ENCODE assay signal across 18 cellular contexts in the genomic region with DNA sequence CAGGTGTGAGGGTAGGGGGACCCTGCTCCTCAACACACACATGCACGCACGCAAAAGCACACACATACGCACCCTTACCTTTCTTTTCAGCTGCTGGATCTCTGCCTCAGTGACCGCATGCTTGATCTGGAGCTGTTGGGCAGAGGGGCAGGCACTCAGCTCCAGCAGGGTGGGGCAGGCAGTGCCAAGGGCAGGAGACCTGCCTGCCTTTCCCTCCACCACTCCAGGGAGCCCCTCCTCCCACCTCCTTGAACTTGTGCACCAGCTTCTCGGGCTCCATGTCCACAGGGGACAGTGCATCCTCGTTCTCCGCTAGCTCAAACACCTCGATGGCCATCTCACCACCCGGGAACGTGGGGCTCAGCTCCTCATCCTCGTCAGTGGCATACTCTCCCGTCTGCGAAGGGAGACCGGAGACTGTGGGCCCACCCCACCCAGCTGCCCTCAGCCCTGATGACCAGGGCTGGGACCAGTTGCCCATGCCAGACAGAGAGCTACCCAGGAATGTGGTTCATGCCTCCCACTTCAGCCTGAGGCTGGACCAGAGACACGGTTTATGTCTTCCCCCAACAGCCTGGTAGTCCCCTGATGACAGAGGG. TPM values are rescaled to one million over a fixed set of nuclear protein-coding genes. Genes with fewer than 3 reads are reported as not detected.
DNase-seq lines count a peak whose midpoint lies in the region; ATAC-seq, FAIRE-seq and TF ChIP-seq lines count a peak whose summit lies in the region.
"Had no signal": no experiment of that assay in that cellular context is flagged by ENCODE, and none has a peak within 500 bp of the region (broad histone marks: within the 10 kb centered on the region; RNA-seq: fewer than 3 reads in every experiment).

No MANE protein-coding gene starts in this region.

- peaks cover 67% of the 10 kb centered on the region for H3K4me1 Mint-ChIP-seq in stimulated activated effector memory CD8-positive, alpha-beta T cell treated with anti-CD3 and anti-CD28 coated beads, Interleukin-12 subunit alpha, Interleukin-12 subunit beta, amount 100 ng/mL, for 72 hours

- H3K9me3 ChIP-seq in OCI-LY3 (ENCODE audit: insufficient read depth, low read length), result no peaks in the 10 kb centered on the region
- H3K9me3 ChIP-seq in kidney (ENCODE audit: control insufficient read depth in 1 of 2, low read length in 2 of 2), result no peaks in the 10 kb centered on the region
- H3K9me3 ChIP-seq: suprapubic skin had no signal

- H3K4me3 Mint-ChIP-seq in stimulated activated effector memory CD8-positive, alpha-beta T cell treated with anti-CD3 and anti-CD28 coated beads, Interleukin-12 subunit alpha, Interleukin-12 subunit beta, amount 100 ng/mL, for 72 hours, result no peak overlapping the region

- H3K4me2 ChIP-seq in OCI-LY3 (ENCODE audit: low read length), result no peak overlapping the region

- H3K36me3 ChIP-seq in OCI-LY3 (replicated peaks; ENCODE audit: low read depth, low read length) (peaks cover 91% of the 10 kb centered on the region), kidney (ENCODE audit: control insufficient read depth in 1 of 2, insufficient read depth in 2 of 2, low read length in 2 of 2) (peaks cover 30 to 57% of the 10 kb centered on the region in 2 donors)

- DNase-seq in activated naive CD4-positive, alpha-beta T cell treated with anti-CD3 and anti-CD28 coated beads, Interleukin-2, amount 50 U/mL, for 72 hours (ENCODE audit: low spot score in 2 of 2), result no peak
- DNase-seq in activated naive CD4-positive, alpha-beta T cell (lab: John Stamatoyannopoulos, UW), result no peak
- peak; percentile 69 for DNase-seq in kidney
- no peak for DNase-seq in stimulated activated effector memory CD8-positive, alpha-beta T cell treated with anti-CD3 and anti-CD28 coated beads, Interleukin-12 subunit alpha, Interleukin-12 subunit beta, amount 100 ng/mL, for 72 hours (ENCODE audit: low spot score in 2 of 2)
- no peak for DNase-seq in activated effector memory CD4-positive, alpha-beta T cell treated with Interleukin-2 at 50 U/mL for 16 hours
- DNase-seq: NCI-H2081 had no signal

- H3K27ac ChIP-seq in OCI-LY3 (ENCODE audit: low read length), result peak overlapping the region; percentile 59
- no peak overlapping the region for H3K27ac ChIP-seq in kidney (ENCODE audit: low read depth in 2 of 2, low read length in 2 of 2)
- H3K27ac ChIP-seq: epithelial cell of prostate, foreskin keratinocyte, suprapubic skin had no signal

- peaks cover 97% of the 10 kb centered on the region for H4K20me1 ChIP-seq in OCI-LY3 (ENCODE audit: insufficient read depth, low read length)

- no peak for FAIRE-seq in kidney (lab: Jason Lieb, UNC)
- FAIRE-seq: H54 had no signal

- no peak for TF ChIP-seq CTCF in OCI-LY3 (IDR thresholded peaks at IDR 0.05; ENCODE audit: low read depth, low read length)
- TF ChIP-seq CTCF in kidney (IDR thresholded peaks at IDR 0.05; ENCODE audit: borderline replicate concordance, extremely low read depth, insufficient read depth), result no peak

- H3K27ac Mint-ChIP-seq in activated naive CD4-positive, alpha-beta T cell treated with anti-CD3 and anti-CD28 coated beads, Interleukin-2, amount 50 U/mL, for 72 hours, result peak overlapping the region; percentile 58 to 72
- peak overlapping the region; percentile 79 for H3K27ac Mint-ChIP-seq in stimulated activated effector memory CD8-positive, alpha-beta T cell treated with anti-CD3 and anti-CD28 coated beads, Interleukin-12 subunit alpha, Interleukin-12 subunit beta, amount 100 ng/mL, for 72 hours
- H3K27ac Mint-ChIP-seq: activated naive CD4-positive, alpha-beta T cell treated with anti-CD3 and anti-CD28 coated beads, Interleukin-2, amount 50 U/mL, for 24 hours had no signal

- no peaks in the 10 kb centered on the region for H3K27me3 ChIP-seq in OCI-LY3 (ENCODE audit: low read depth, low read length)
- H3K27me3 ChIP-seq: foreskin keratinocyte, suprapubic skin had no signal

- no peak overlapping the region for H3K4me3 ChIP-seq in OCI-LY3 (ENCODE audit: low read length)
- no peak overlapping the region for H3K4me3 ChIP-seq in kidney (ENCODE audit: low read length in 2 of 2)
- H3K4me3 ChIP-seq: GM12878, suprapubic skin had no signal

- H3K36me3 Mint-ChIP-seq in activated naive CD4-positive, alpha-beta T cell treated with anti-CD3 and anti-CD28 coated beads, Interleukin-2, amount 50 U/mL, for 72 hours, result peaks cover 51 to 61% of the 10 kb centered on the region in 2 donors
- peaks cover 96% of the 10 kb centered on the region for H3K36me3 Mint-ChIP-seq in stimulated activated effector memory CD8-positive, alpha-beta T cell treated with anti-CD3 and anti-CD28 coated beads, Interleukin-12 subunit alpha, Interleukin-12 subunit beta, amount 100 ng/mL, for 72 hours

- peaks cover 74% of the 10 kb centered on the region for H3K79me2 ChIP-seq in OCI-LY3 (ENCODE audit: low read length)

- no peak for ATAC-seq in activated naive CD4-positive, alpha-beta T cell treated with anti-CD3 and anti-CD28 coated beads, Interleukin-2, amount 50 U/mL, for 72 hours
- ATAC-seq in stimulated activated effector memory CD8-positive, alpha-beta T cell treated with anti-CD3 and anti-CD28 coated beads, Interleukin-12 subunit alpha, Interleukin-12 subunit beta, amount 100 ng/mL, for 72 hours, result no peak
- ATAC-seq in GM19455 (IDR thresholded peaks at IDR 0.05; ENCODE audit: unreplicated experiment) (no peak), HG03108 (IDR thresholded peaks at IDR 0.05; ENCODE audit: unreplicated experiment) (no peak)

- peaks cover 55% of the 10 kb centered on the region for H3K4me1 ChIP-seq in OCI-LY3 (ENCODE audit: low read length)
- peaks cover 15 to 22% of the 10 kb centered on the region in 2 donors for H3K4me1 ChIP-seq in kidney (ENCODE audit: control insufficient read depth in 1 of 2, insufficient read depth in 1 of 2, low read depth in 1 of 2, low read length in 2 of 2)
- H3K4me1 ChIP-seq: foreskin keratinocyte had no signal

- no peak overlapping the region for H2AFZ ChIP-seq in OCI-LY3 (ENCODE audit: low read depth, low read length)

- intact Hi-C loops in kidney (cut with DNase I), result no loop called here

- H3K9me3 Mint-ChIP-seq in activated naive CD4-positive, alpha-beta T cell treated with anti-CD3 and anti-CD28 coated beads, Interleukin-2, amount 50 U/mL, for 72 hours, result no peaks in the 10 kb centered on the region
- H3K9me3 Mint-ChIP-seq in stimulated activated effector memory CD8-positive, alpha-beta T cell treated with anti-CD3 and anti-CD28 coated beads, Interleukin-12 subunit alpha, Interleukin-12 subunit beta, amount 100 ng/mL, for 72 hours, result no peaks in the 10 kb centered on the region
- H3K9me3 Mint-ChIP-seq: activated naive CD4-positive, alpha-beta T cell treated with anti-CD3 and anti-CD28 coated beads, Interleukin-2, amount 50 U/mL, for 24 hours; neural crest cell had no signal

- H3K9ac ChIP-seq in OCI-LY3 (ENCODE audit: low read length) (no peak overlapping the region), kidney (ENCODE audit: low read length in 2 of 2) (no peak overlapping the region)

RNA-seq across cellular contexts. Expression of gene SAMD14, which starts 9.3 kb away (rescaled TPM):
- 1 to 10 TPM; 1.3 to 4.4 TPM for total RNA-seq in activated naive CD4-positive, alpha-beta T cell treated with anti-CD3 and anti-CD28 coated beads, Interleukin-2, amount 50 U/mL, for 72 hours
- 5.0 TPM for total RNA-seq in kidney
- 3.7 TPM for polyA plus RNA-seq in kidney (ENCODE audit: insufficient read depth, low read depth, low replicate concordance)
- total RNA-seq: HT1080 had no signal

RNA-seq across cellular contexts. Expression of gene PPP1R9B, which starts 11.2 kb away (rescaled TPM):
- total RNA-seq in activated naive CD4-positive, alpha-beta T cell treated with anti-CD3 and anti-CD28 coated beads, Interleukin-2, amount 50 U/mL, for 72 hours, result 100 to 1,000 TPM in 1 of 2 donors, 10 to 100 TPM in 1; 74.4 to 112 TPM
- 64.4 TPM for total RNA-seq in kidney
- polyA plus RNA-seq in kidney (ENCODE audit: insufficient read depth, low read depth, low replicate concordance), result 17.1 TPM

RNA-seq across cellular contexts. Expression of gene SGCA, which starts 26.5 kb away (rescaled TPM):
- total RNA-seq in activated naive CD4-positive, alpha-beta T cell treated with anti-CD3 and anti-CD28 coated beads, Interleukin-2, amount 50 U/mL, for 72 hours, result under 1 TPM; 0.31 to 0.41 TPM
- total RNA-seq in kidney, result 4.2 TPM
- polyA plus RNA-seq in kidney (ENCODE audit: insufficient read depth, low read depth, low replicate concordance), result 5.5 TPM
- total RNA-seq: dermis blood vessel endothelial cell, foreskin keratinocyte, HT1080, neural crest cell had no signal
- polyA plus RNA-seq: foreskin keratinocyte had no signal

RNA-seq across cellular contexts. Expression of gene PDK2, which starts 44.1 kb away (rescaled TPM):
- total RNA-seq in activated naive CD4-positive, alpha-beta T cell treated with anti-CD3 and anti-CD28 coated beads, Interleukin-2, amount 50 U/mL, for 72 hours, result 10 to 100 TPM; 14.3 to 18.7 TPM
- 41.9 TPM for total RNA-seq in kidney
- 121 TPM for polyA plus RNA-seq in kidney (ENCODE audit: insufficient read depth, low read depth, low replicate concordance)
